Comparison of ENCODE assay signal across 1 cellular context in the genomic region with DNA sequence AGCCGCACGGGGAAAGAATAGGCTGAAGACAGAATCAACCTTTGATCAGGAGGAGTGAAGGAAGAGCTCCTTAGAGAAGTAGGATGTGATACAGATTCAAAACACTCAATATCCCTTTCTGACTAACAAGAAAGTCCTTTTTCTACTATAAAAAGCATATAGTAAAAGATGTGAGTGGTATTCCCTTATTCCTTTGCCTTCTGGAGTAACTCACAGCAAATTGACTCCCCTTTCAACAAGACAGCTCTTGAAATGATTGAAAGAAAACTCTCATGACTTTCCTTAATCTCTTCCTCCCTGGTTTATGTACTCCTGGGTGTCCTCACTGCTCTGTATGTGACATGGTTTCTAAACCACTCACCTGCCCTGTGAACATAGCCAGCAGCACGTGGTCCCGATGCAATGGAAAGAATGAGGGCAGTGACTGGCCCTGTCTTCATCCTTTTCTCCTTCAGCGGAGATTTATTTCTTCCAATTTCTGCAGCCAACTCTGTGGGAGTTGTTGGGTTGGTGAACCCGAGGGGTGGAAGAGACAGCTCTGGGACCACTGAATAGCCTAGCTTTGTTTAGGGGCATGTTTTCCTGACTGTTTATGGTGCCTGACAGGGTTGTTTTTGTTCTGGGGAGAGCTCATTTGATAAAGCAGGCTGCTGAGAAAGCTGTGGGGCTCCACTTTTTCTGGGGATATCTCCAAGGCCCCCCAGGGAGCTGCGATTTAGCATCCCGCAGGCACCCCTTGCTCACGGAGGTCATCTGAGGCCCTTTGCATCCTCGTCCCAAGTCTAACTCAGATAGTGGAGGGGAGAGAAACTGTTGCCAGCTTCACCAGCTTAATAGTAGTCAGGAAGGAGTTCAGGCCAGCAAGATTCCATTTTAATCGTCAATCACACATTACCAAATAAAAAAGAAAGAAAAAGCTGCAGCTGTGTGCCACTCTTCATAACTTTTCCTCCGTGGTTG.
TF ChIP-seq lines count a peak whose summit lies in the region.

No MANE protein-coding gene starts in this region.

TF ChIP-seq in GM23338, 12 proteins besides CTCF, POLR2A, EP300 and RAD21:
- TF ChIP-seq STAT1 (IDR thresholded peaks at IDR 0.05; ENCODE audit: unreplicated experiment) (no peak), NANOG (IDR thresholded peaks at IDR 0.05; ENCODE audit: borderline replicate concordance) (no peak), ZNF331 (CRISPR knock-in tag; IDR thresholded peaks at IDR 0.05; ENCODE audit: low read depth) (no peak), EZH2phosphoT487 (IDR thresholded peaks at IDR 0.05; ENCODE audit: unreplicated experiment) (no peak), JUNB (IDR thresholded peaks at IDR 0.05; ENCODE audit: unreplicated experiment) (no peak)
- TF ChIP-seq, protein P1, sequence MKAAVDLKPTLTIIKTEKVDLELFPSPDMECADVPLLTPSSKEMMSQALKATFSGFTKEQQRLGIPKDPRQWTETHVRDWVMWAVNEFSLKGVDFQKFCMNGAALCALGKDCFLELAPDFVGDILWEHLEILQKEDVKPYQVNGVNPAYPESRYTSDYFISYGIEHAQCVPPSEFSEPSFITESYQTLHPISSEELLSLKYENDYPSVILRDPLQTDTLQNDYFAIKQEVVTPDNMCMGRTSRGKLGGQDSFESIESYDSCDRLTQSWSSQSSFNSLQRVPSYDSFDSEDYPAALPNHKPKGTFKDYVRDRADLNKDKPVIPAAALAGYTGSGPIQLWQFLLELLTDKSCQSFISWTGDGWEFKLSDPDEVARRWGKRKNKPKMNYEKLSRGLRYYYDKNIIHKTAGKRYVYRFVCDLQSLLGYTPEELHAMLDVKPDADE (IDR thresholded peaks at IDR 0.05): no peak
- TF ChIP-seq, protein P2, sequence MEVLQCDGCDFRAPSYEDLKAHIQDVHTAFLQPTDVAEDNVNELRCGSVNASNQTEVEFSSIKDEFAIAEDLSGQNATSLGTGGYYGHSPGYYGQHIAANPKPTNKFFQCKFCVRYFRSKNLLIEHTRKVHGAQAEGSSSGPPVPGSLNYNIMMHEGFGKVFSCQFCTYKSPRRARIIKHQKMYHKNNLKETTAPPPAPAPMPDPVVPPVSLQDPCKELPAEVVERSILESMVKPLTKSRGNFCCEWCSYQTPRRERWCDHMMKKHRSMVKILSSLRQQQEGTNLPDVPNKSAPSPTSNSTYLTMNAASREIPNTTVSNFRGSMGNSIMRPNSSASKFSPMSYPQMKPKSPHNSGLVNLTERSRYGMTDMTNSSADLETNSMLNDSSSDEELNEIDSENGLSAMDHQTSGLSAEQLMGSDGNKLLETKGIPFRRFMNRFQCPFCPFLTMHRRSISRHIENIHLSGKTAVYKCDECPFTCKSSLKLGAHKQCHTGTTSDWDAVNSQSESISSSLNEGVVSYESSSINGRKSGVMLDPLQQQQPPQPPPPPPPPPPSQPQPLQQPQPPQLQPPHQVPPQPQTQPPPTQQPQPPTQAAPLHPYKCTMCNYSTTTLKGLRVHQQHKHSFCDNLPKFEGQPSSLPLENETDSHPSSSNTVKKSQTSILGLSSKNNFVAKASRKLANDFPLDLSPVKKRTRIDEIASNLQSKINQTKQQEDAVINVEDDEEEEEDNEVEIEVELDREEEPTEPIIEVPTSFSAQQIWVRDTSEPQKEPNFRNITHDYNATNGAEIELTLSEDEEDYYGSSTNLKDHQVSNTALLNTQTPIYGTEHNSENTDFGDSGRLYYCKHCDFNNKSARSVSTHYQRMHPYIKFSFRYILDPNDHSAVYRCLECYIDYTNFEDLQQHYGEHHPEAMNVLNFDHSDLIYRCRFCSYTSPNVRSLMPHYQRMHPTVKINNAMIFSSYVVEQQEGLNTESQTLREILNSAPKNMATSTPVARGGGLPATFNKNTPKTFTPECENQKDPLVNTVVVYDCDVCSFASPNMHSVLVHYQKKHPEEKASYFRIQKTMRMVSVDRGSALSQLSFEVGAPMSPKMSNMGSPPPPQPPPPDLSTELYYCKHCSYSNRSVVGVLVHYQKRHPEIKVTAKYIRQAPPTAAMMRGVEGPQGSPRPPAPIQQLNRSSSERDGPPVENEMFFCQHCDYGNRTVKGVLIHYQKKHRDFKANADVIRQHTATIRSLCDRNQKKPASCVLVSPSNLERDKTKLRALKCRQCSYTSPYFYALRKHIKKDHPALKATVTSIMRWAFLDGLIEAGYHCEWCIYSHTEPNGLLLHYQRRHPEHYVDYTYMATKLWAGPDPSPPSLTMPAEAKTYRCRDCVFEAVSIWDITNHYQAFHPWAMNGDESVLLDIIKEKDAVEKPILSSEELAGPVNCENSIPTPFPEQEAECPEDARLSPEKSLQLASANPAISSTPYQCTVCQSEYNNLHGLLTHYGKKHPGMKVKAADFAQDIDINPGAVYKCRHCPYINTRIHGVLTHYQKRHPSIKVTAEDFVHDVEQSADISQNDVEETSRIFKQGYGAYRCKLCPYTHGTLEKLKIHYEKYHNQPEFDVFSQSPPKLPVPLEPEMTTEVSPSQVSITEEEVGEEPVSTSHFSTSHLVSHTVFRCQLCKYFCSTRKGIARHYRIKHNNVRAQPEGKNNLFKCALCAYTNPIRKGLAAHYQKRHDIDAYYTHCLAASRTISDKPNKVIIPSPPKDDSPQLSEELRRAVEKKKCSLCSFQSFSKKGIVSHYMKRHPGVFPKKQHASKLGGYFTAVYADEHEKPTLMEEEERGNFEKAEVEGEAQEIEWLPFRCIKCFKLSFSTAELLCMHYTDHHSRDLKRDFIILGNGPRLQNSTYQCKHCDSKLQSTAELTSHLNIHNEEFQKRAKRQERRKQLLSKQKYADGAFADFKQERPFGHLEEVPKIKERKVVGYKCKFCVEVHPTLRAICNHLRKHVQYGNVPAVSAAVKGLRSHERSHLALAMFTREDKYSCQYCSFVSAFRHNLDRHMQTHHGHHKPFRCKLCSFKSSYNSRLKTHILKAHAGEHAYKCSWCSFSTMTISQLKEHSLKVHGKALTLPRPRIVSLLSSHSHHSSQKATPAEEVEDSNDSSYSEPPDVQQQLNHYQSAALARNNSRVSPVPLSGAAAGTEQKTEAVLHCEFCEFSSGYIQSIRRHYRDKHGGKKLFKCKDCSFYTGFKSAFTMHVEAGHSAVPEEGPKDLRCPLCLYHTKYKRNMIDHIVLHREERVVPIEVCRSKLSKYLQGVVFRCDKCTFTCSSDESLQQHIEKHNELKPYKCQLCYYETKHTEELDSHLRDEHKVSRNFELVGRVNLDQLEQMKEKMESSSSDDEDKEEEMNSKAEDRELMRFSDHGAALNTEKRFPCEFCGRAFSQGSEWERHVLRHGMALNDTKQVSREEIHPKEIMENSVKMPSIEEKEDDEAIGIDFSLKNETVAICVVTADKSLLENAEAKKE (CRISPR knock-in tag; IDR thresholded peaks at IDR 0.05): no peak
